ENCODE assay signal across 8 cellular contexts in the genomic region with DNA sequence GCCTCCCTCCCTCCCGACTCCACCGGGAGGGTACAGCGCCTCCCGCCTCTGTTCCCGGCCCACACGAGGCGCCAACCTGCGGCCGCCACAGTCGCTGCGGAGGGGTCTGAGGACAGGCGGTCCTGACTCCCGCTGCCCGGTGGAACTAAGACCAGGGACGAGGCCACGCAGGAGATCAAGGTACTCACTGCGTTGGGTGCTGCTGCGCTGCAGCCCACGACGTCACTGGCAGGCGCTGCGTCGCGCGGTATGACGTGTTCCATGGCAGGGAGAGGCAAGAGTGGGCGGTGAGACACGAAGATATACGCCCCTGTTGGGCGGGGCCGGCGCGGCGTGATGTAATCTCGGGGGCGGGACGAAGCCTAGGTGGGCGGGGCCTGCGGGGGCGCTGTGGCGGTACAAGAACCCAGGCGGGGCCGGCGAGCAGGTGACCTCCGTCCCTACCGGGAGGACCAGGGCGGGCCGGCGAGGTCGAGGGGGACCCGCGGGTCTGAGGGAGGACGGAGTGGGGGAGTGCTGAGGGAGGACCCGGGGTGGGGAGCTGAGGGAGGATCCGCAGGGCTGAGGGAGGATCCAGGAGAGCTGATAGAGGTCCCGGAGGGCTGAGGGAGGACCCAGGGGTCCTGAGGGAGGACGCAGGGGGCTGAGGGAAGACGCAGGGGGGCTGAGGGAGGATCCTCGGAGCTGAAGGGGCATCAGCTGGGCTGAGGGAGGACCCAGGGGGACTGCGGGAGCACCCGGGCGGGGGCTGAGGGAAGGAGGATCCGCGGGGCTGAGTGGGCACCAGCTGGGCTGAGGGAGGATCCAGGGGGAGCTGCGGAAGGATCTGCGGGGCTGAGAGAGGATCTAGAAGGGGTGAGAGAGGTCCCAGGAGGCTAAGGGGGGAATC. TPM values are rescaled to one million over a fixed set of nuclear protein-coding genes. Genes with fewer than 3 reads are reported as not detected.
DNase-seq lines count a peak whose midpoint lies in the region; ATAC-seq and TF ChIP-seq lines count a peak whose summit lies in the region.

MRPL55 (minus strand) TSS at position 227 of the 889 bp plus-strand sequence. CDS start 1,039 bp downstream, outside the sequence.

- H4K20me1 ChIP-seq in OCI-LY1 (ENCODE audit: insufficient read depth, low read length), result no peaks in the 10 kb centered on the region

- peaks cover 8% of the 10 kb centered on the region for H3K79me2 ChIP-seq in OCI-LY1 (ENCODE audit: insufficient read depth, low read length)

- H3K27ac Mint-ChIP-seq in endothelial cell (ENCODE audit: unreplicated experiment), result peak within 1 kb of the TSS; percentile 86

- no peaks in the 10 kb centered on the region for H3K9me2 ChIP-seq in OCI-LY1 (ENCODE audit: low read depth, low read length)

- peaks cover 9% of the 10 kb centered on the region for H3K27me3 Mint-ChIP-seq in endothelial cell (ENCODE audit: unreplicated experiment)

- H3F3A ChIP-seq in OCI-LY1 (ENCODE audit: insufficient read depth, low read length), result no peaks in the 10 kb centered on the region

- H3K4me2 ChIP-seq in OCI-LY1 (ENCODE audit: low read length), result peak within 1 kb of the TSS; percentile 100

- peaks cover 31% of the 10 kb centered on the region; the same call in 1 of the 2 replicates for H3K36me3 ChIP-seq in OCI-LY1 (ENCODE audit: insufficient read depth, low read length)

- peak within 1 kb of the TSS; percentile 6 for H2AFZ ChIP-seq in OCI-LY1 (ENCODE audit: low read length)

- peak; percentile 90 for ATAC-seq in GM21515 (IDR thresholded peaks at IDR 0.05; ENCODE audit: unreplicated experiment)

- H3K4me3 Mint-ChIP-seq in endothelial cell (ENCODE audit: unreplicated experiment), result peak within 1 kb of the TSS; percentile 95

- TF ChIP-seq CTCF in OCI-LY1 (IDR thresholded peaks at IDR 0.05; ENCODE audit: low read length), result 0 out of 2 replicates have a peak, but pooled peaks have one; percentile 8
- TF ChIP-seq CTCF in endothelial cell (IDR thresholded peaks at IDR 0.05; ENCODE audit: unreplicated experiment), result no peak

- peaks cover 4% of the 10 kb centered on the region for H3K36me3 Mint-ChIP-seq in endothelial cell (ENCODE audit: low read depth, unreplicated experiment)

- DNase-seq in D341Med (ENCODE audit: low spot score), result peak; percentile 98
- peak; percentile 98 for DNase-seq in HuH-7 (ENCODE audit: low spot score)
- peak; percentile 99 for DNase-seq in activated CD8-positive, alpha-beta memory T cell treated with anti-CD3 and anti-CD28 coated beads, Interleukin-2, amount 50 U/mL, for 4 hours
- peak; percentile 99 for DNase-seq in endothelial cell (ENCODE audit: low spot score)
- peak; percentile 99 for DNase-seq in midbrain (lab: John Stamatoyannopoulos, UW)
- DNase-seq in stimulated activated CD8-positive, alpha-beta memory T cell treated with anti-CD3 and anti-CD28 coated beads, Interleukin-2, amount 100 ng/mL, for 1 hour (ENCODE audit: low read depth in 2 of 2), result peak; percentile 97 to 100

- H3K27me3 ChIP-seq in OCI-LY1 (ENCODE audit: insufficient read depth, low read length), result no peaks in the 10 kb centered on the region

- peaks cover 19% of the 10 kb centered on the region for H3K4me1 Mint-ChIP-seq in endothelial cell (ENCODE audit: unreplicated experiment)

- H3K9me3 Mint-ChIP-seq in endothelial cell (ENCODE audit: unreplicated experiment), result no peaks in the 10 kb centered on the region

- H3K9me3 ChIP-seq in OCI-LY1 (ENCODE audit: low read length), result no peaks in the 10 kb centered on the region

- H3K9ac ChIP-seq in OCI-LY1 (ENCODE audit: low read length), result peak within 1 kb of the TSS; percentile 98

- H3K27ac ChIP-seq in OCI-LY1 (ENCODE audit: low read depth, low read length, poor library complexity, severe bottlenecking), result peak within 1 kb of the TSS; percentile 45

- peaks cover 27% of the 10 kb centered on the region for H3K4me1 ChIP-seq in OCI-LY1 (ENCODE audit: insufficient read depth, low read length, severe bottlenecking)

- peak within 1 kb of the TSS; percentile 100 for H3K4me3 ChIP-seq in OCI-LY1 (ENCODE audit: low read depth, low read length, poor library complexity, severe bottlenecking)

RNA-seq across cellular contexts. Expression of gene MRPL55, which starts in this region (rescaled TPM):
- 47.5 TPM for total RNA-seq in endothelial cell (ENCODE audit: unreplicated experiment)

Comparison
In these comparisons a context has a peak if more than half of its experiments do, and no peak if none do; other contexts are left out.
1. Peak in every context shown above with its lines: DNase-seq, ATAC-seq, H3K4me3 ChIP-seq and H3K27ac ChIP-seq.